ENCODE assay signal across 1 cellular context in the genomic region with DNA sequence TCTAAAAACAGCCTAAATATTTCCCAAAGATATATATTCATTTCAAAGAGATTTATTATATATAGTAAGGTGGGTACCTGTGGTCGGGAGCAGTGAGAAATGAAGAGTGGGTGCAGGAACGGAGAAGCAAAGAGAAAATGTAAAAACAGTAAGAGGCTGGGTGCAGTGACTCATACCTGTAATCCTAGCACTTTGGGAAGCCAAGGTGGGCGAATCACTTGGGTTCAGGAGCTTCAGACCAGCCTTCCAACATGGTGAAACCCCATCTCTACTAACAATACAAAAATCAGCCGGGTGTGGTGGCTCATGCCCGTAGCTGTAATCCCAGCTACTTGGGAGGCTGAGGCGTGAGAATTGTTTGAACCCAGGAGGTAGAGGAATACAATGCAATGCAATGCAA.
TF ChIP-seq lines count a peak whose summit lies in the region.

No MANE protein-coding gene starts in this region.

TF ChIP-seq in GM23338, 12 proteins besides CTCF, POLR2A, EP300 and RAD21 (continued from another document):
- TF ChIP-seq, protein P1, sequence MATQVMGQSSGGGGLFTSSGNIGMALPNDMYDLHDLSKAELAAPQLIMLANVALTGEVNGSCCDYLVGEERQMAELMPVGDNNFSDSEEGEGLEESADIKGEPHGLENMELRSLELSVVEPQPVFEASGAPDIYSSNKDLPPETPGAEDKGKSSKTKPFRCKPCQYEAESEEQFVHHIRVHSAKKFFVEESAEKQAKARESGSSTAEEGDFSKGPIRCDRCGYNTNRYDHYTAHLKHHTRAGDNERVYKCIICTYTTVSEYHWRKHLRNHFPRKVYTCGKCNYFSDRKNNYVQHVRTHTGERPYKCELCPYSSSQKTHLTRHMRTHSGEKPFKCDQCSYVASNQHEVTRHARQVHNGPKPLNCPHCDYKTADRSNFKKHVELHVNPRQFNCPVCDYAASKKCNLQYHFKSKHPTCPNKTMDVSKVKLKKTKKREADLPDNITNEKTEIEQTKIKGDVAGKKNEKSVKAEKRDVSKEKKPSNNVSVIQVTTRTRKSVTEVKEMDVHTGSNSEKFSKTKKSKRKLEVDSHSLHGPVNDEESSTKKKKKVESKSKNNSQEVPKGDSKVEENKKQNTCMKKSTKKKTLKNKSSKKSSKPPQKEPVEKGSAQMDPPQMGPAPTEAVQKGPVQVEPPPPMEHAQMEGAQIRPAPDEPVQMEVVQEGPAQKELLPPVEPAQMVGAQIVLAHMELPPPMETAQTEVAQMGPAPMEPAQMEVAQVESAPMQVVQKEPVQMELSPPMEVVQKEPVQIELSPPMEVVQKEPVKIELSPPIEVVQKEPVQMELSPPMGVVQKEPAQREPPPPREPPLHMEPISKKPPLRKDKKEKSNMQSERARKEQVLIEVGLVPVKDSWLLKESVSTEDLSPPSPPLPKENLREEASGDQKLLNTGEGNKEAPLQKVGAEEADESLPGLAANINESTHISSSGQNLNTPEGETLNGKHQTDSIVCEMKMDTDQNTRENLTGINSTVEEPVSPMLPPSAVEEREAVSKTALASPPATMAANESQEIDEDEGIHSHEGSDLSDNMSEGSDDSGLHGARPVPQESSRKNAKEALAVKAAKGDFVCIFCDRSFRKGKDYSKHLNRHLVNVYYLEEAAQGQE (IDR thresholded peaks at IDR 0.05; ENCODE audit: unreplicated experiment) = no peak
- TF ChIP-seq, protein P2, sequence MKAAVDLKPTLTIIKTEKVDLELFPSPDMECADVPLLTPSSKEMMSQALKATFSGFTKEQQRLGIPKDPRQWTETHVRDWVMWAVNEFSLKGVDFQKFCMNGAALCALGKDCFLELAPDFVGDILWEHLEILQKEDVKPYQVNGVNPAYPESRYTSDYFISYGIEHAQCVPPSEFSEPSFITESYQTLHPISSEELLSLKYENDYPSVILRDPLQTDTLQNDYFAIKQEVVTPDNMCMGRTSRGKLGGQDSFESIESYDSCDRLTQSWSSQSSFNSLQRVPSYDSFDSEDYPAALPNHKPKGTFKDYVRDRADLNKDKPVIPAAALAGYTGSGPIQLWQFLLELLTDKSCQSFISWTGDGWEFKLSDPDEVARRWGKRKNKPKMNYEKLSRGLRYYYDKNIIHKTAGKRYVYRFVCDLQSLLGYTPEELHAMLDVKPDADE (IDR thresholded peaks at IDR 0.05) = no peak
- TF ChIP-seq CREB1 (CRISPR knock-in tag; IDR thresholded peaks at IDR 0.05; ENCODE audit: low read depth) (no peak), EZH2 (IDR thresholded peaks at IDR 0.05; ENCODE audit: low read depth, unreplicated experiment) (no peak), ZNF331 (CRISPR knock-in tag; IDR thresholded peaks at IDR 0.05; ENCODE audit: low read depth) (no peak), STAT1 (IDR thresholded peaks at IDR 0.05; ENCODE audit: unreplicated experiment) (no peak)
